25 cellular contexts compared by ENCODE assay signal in genomic region chr13:91036886-91037285, GRCh38.
"Had no signal": no experiment of that assay in that cellular context is flagged by ENCODE, and none has a peak within 500 bp of the region (broad histone marks: within the 10 kb centered on the region; RNA-seq: fewer than 3 reads in every experiment).

No MANE protein-coding gene starts in this region.

- H3K4me1 ChIP-seq: colonic mucosa, esophagus squamous epithelium, gastrocnemius medialis, heart right ventricle, left lung, lower lobe of right lung had no signal

- H3K4me3 ChIP-seq: colonic mucosa, esophagus squamous epithelium, gastrocnemius medialis, heart right ventricle, left lung, lower lobe of right lung had no signal

- H3K27ac ChIP-seq: colonic mucosa, epithelial cell of prostate, esophagus squamous epithelium, gastrocnemius medialis, heart right ventricle, left lung, lower lobe of right lung had no signal

- FAIRE-seq: endometrium, islet of Langerhans, keratinocyte had no signal

- H3K27me3 ChIP-seq: colonic mucosa, esophagus squamous epithelium, gastrocnemius medialis, left lung had no signal

- H3K36me3 ChIP-seq: colonic mucosa, esophagus squamous epithelium, gastrocnemius medialis, heart right ventricle, left lung, lower lobe of right lung had no signal

- ATAC-seq: effector memory CD8-positive, alpha-beta T cell; esophagus mucosa; gastrocnemius medialis; heart right ventricle; left cardiac atrium; left lung; left ventricle myocardium superior; lower lobe of right lung; naive thymus-derived CD4-positive, alpha-beta T cell had no signal

- DNase-seq: colonic mucosa; cortex of kidney; effector CD8-positive, alpha-beta T cell; effector memory CD8-positive, alpha-beta T cell; endodermal cell; erythroblast; esophagus squamous epithelium; foreskin fibroblast; foreskin melanocyte; gastrocnemius medialis; glutamatergic neuron; heart right ventricle; hippocampal formation; left cardiac atrium; left lung; left ventricle myocardium superior; lower lobe of right lung; mesenchymal stem cell; midbrain; naive thymus-derived CD4-positive, alpha-beta T cell had no signal

- H3K9me3 ChIP-seq: colonic mucosa, esophagus squamous epithelium, gastrocnemius medialis, heart right ventricle, left lung, lower lobe of right lung had no signal
